ENCODE assay signal across 15 cellular contexts in the genomic region with DNA sequence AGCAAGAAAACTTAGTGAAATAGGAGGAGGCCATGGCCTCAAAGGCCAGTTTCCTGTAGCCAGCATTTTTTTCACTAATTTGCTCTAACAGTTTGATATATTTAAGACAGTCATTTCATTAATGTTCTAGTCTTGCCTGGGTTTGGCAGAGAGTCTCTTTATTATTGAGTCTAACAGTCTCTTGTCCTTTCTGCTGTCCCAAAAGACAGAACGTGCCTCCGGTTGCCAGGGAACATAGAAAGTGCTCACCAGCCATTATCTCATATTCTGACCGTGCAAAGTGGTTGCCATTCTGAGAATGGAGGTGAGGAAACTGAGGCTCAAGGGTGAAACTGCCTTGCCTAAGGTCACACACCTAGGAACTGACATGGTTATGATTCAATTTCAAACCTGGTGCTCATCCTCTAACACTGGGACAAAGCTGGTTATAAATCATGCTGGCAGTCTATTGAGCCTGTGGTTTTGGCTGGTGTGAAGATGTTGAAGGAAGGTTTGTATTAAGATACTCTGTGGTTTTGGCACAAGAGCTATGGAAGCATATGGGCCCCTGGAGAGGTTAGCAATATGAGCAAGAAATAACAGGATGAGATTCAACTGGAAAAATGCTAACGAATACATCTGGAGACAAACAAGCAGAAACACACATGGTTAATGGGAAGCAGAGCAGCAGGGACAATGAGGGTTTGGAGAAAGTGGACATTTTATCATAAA.
DNase-seq lines count a peak whose midpoint lies in the region; ATAC-seq and TF ChIP-seq lines count a peak whose summit lies in the region.
"Had no signal": no experiment of that assay in that cellular context is flagged by ENCODE, and none has a peak within 500 bp of the region (broad histone marks: within the 10 kb centered on the region; RNA-seq: fewer than 3 reads in every experiment).

No MANE protein-coding gene starts in this region.

- DNase-seq in DMS 273 treated with DMSO at 0.1 percent for 48 hours (lab: John Stamatoyannopoulos, UW) = peak; percentile 70
- DNase-seq in NCI-H446 (lab: John Stamatoyannopoulos, UW) = peak; percentile 87
- DNase-seq in left cardiac atrium = no peak
- peak in 1 of 2 donors; percentile 25 for DNase-seq in gastrocnemius medialis
- DNase-seq in colonic mucosa = no peak
- no peak for DNase-seq in stimulated activated effector memory CD8-positive, alpha-beta T cell treated with anti-CD3 and anti-CD28 coated beads, Interleukin-12 subunit alpha, Interleukin-12 subunit beta, amount 100 ng/mL, for 72 hours (ENCODE audit: low spot score in 2 of 2)
- DNase-seq in stimulated activated CD4-positive, alpha-beta T cell treated with anti-CD3 and anti-CD28 coated beads, Interleukin-1b, Interleukin-23, amount 100 ng/mL, for 48 hours = no peak
- DNase-seq: KG1, NCI-H146, NCI-H748 treated with DMSO at 0.1 percent for 48 hours, PC-3 had no signal

- H3K27ac Mint-ChIP-seq in stimulated activated effector memory CD8-positive, alpha-beta T cell treated with anti-CD3 and anti-CD28 coated beads, Interleukin-12 subunit alpha, Interleukin-12 subunit beta, amount 100 ng/mL, for 72 hours = no peak overlapping the region

- in situ Hi-C loops in gastrocnemius medialis (cut with MboI; ENCODE audit: low sequenced_read_pairs in 4 of 4) = no loop called here

- H3K36me3 Mint-ChIP-seq in stimulated activated effector memory CD8-positive, alpha-beta T cell treated with anti-CD3 and anti-CD28 coated beads, Interleukin-12 subunit alpha, Interleukin-12 subunit beta, amount 100 ng/mL, for 72 hours = no peaks in the 10 kb centered on the region

- no peaks in the 10 kb centered on the region for H3K36me3 ChIP-seq in gastrocnemius medialis
- no peaks in the 10 kb centered on the region for H3K36me3 ChIP-seq in colonic mucosa
- H3K36me3 ChIP-seq: BLaER1 treated with 17β-estradiol and CSF1 and Interleukin-3, amounts not matched to agents 10 nM and 100 nM had no signal

- H3K4me1 ChIP-seq in gastrocnemius medialis (no peaks in the 10 kb centered on the region), colonic mucosa (no peaks in the 10 kb centered on the region)
- H3K4me1 ChIP-seq: BLaER1 treated with 17β-estradiol and CSF1 and Interleukin-3, amounts not matched to agents 10 nM and 100 nM had no signal

- intact Hi-C loops in left cardiac atrium (cut with DNase I) (no loop called here), gastrocnemius medialis (cut with DNase I; ENCODE audit: low total_unique reads) (no loop called here), colonic mucosa (cut with DNase I) (no loop called here)

- H3K4me3 ChIP-seq in gastrocnemius medialis (no peak overlapping the region), colonic mucosa (no peak overlapping the region)
- H3K4me3 ChIP-seq: BLaER1 treated with 17β-estradiol and CSF1 and Interleukin-3, amounts not matched to agents 10 nM and 100 nM; SK-N-MC had no signal

- TF ChIP-seq POLR2A in gastrocnemius medialis (IDR thresholded peaks at IDR 0.05) = no peak

- ATAC-seq in left cardiac atrium = peak; percentile 75 to 82
- ATAC-seq in gastrocnemius medialis = peak; percentile 60 to 73
- ATAC-seq in HG02610 (IDR thresholded peaks at IDR 0.05; ENCODE audit: unreplicated experiment) = no peak
- ATAC-seq in stimulated activated effector memory CD8-positive, alpha-beta T cell treated with anti-CD3 and anti-CD28 coated beads, Interleukin-12 subunit alpha, Interleukin-12 subunit beta, amount 100 ng/mL, for 72 hours = no peak
- ATAC-seq: HepG2, PC-3 had no signal

- no peak overlapping the region for H3K9ac ChIP-seq in colonic mucosa (ENCODE audit: low read depth in 2 of 2, low read length in 2 of 2)
- H3K9ac ChIP-seq: BLaER1 treated with 17β-estradiol and CSF1 and Interleukin-3, amounts not matched to agents 10 nM and 100 nM had no signal

- peaks cover 19% of the 10 kb centered on the region for H3K9me3 Mint-ChIP-seq in stimulated activated effector memory CD8-positive, alpha-beta T cell treated with anti-CD3 and anti-CD28 coated beads, Interleukin-12 subunit alpha, Interleukin-12 subunit beta, amount 100 ng/mL, for 72 hours

- H3K27me3 ChIP-seq in gastrocnemius medialis (no peaks in the 10 kb centered on the region), colonic mucosa (no peaks in the 10 kb centered on the region)
- H3K27me3 ChIP-seq: BLaER1 treated with 17β-estradiol and CSF1 and Interleukin-3, amounts not matched to agents 10 nM and 100 nM had no signal

- H3K4me1 Mint-ChIP-seq in stimulated activated effector memory CD8-positive, alpha-beta T cell treated with anti-CD3 and anti-CD28 coated beads, Interleukin-12 subunit alpha, Interleukin-12 subunit beta, amount 100 ng/mL, for 72 hours = no peaks in the 10 kb centered on the region

- no peak overlapping the region for H3K4me3 Mint-ChIP-seq in stimulated activated effector memory CD8-positive, alpha-beta T cell treated with anti-CD3 and anti-CD28 coated beads, Interleukin-12 subunit alpha, Interleukin-12 subunit beta, amount 100 ng/mL, for 72 hours

- H3K27ac ChIP-seq in gastrocnemius medialis (peak overlapping the region in 1 of 4 donors; percentile 21), colonic mucosa (no peak overlapping the region)
- H3K27ac ChIP-seq: BLaER1 treated with 17β-estradiol and CSF1 and Interleukin-3, amounts not matched to agents 10 nM and 100 nM; SK-N-MC had no signal

- H3K9me3 ChIP-seq in gastrocnemius medialis (no peaks in the 10 kb centered on the region), colonic mucosa (no peaks in the 10 kb centered on the region)

- no peak for TF ChIP-seq CTCF in gastrocnemius medialis (IDR thresholded peaks at IDR 0.05 in 4 of 5, conservative IDR thresholded peaks at IDR 0.05 in 1 of 5)
- TF ChIP-seq CTCF in colonic mucosa (IDR thresholded peaks at IDR 0.05) = no peak

Comparison
In these comparisons a context has a peak if more than half of its experiments do, and no peak if none do; other contexts are left out.
1. DNase-seq: peak in DMS 273 treated with DMSO at 0.1 percent for 48 hours (single experiment) and NCI-H446 (2 of 2); none in left cardiac atrium (single experiment), colonic mucosa (single experiment), stimulated activated effector memory CD8-positive, alpha-beta T cell treated with anti-CD3 and anti-CD28 coated beads, Interleukin-12 subunit alpha, Interleukin-12 subunit beta, amount 100 ng/mL, for 72 hours (0 of 2) and stimulated activated CD4-positive, alpha-beta T cell treated with anti-CD3 and anti-CD28 coated beads, Interleukin-1b, Interleukin-23, amount 100 ng/mL, for 48 hours (single experiment).
2. ATAC-seq: peak in left cardiac atrium (2 of 2) and gastrocnemius medialis (2 of 2); none in HG02610 (single experiment) and stimulated activated effector memory CD8-positive, alpha-beta T cell treated with anti-CD3 and anti-CD28 coated beads, Interleukin-12 subunit alpha, Interleukin-12 subunit beta, amount 100 ng/mL, for 72 hours (single experiment).